10 cellular contexts compared by ENCODE assay signal in the genomic region with DNA sequence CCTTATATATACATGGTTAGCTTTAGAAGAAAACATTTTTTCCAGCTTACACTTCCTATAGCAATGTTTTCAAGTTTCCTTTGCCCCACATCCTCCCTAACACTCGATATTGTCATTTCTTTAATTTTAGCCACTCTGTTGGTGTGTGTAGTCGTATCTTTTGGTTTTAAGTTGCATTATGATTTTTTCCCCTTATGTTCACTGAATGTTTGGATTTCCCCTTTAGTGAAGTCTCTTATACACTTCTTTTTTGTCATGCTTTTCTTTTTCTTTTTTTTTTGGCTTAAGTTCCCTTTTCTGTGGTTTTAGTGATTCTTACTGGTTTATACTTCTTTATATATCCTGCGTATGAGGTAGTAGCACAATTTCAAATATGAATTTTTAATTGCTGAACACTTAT.
"Had no signal": no experiment of that assay in that cellular context is flagged by ENCODE, and none has a peak within 500 bp of the region (broad histone marks: within the 10 kb centered on the region; RNA-seq: fewer than 3 reads in every experiment).

No MANE protein-coding gene starts in this region.

- H3K4me1 Mint-ChIP-seq: activated CD8-positive, alpha-beta memory T cell treated with anti-CD3 and anti-CD28 coated beads, Interleukin-2, amount 10 ng/mL, durations not matched to agents 7 days and 5 days; brain had no signal

- H3K27ac ChIP-seq: gastroesophageal sphincter, parathyroid adenoma, VCaP had no signal

- H3K9me3 ChIP-seq: gastroesophageal sphincter had no signal

- H3K27ac Mint-ChIP-seq: activated CD8-positive, alpha-beta memory T cell treated with anti-CD3 and anti-CD28 coated beads, Interleukin-2, amount 10 ng/mL, durations not matched to agents 7 days and 5 days; brain had no signal

- H3K27me3 ChIP-seq: gastroesophageal sphincter had no signal

- ATAC-seq: activated CD8-positive, alpha-beta memory T cell treated with anti-CD3 and anti-CD28 coated beads, Interleukin-2, amount 10 ng/mL, durations not matched to agents 7 days and 5 days; gastroesophageal sphincter had no signal

- H3K27me3 Mint-ChIP-seq: activated CD8-positive, alpha-beta memory T cell treated with anti-CD3 and anti-CD28 coated beads, Interleukin-2, amount 10 ng/mL, durations not matched to agents 7 days and 5 days; brain had no signal

- H3K4me3 ChIP-seq: gastroesophageal sphincter had no signal

- DNase-seq: activated CD4-positive, alpha-beta T cell treated with anti-CD3 and anti-CD28 coated beads for 4 hours; activated CD8-positive, alpha-beta memory T cell treated with anti-CD3 and anti-CD28 coated beads, Interleukin-2, amount 10 ng/mL, durations not matched to agents 7 days and 5 days; activated naive CD4-positive, alpha-beta T cell treated with Interleukin-2 at 50 U/mL for 16 hours; amniotic stem cell; stimulated activated CD4-positive, alpha-beta T cell treated with anti-CD3 and anti-CD28 coated beads, Interleukin-2, amount 100 ng/mL, for 48 hours; stimulated activated CD8-positive, alpha-beta memory T cell treated with anti-CD3 and anti-CD28 coated beads, Interleukin-4, amount 100 ng/mL, for 48 hours had no signal

- H3K4me3 Mint-ChIP-seq: activated CD8-positive, alpha-beta memory T cell treated with anti-CD3 and anti-CD28 coated beads, Interleukin-2, amount 10 ng/mL, durations not matched to agents 7 days and 5 days; brain had no signal

- H3K4me1 ChIP-seq: gastroesophageal sphincter, parathyroid adenoma had no signal
